Comparison of ENCODE assay signal across 13 cellular contexts in genomic region chr2:114001936-114002335, GRCh38.
A peak's percentile ranks its signal among the peaks of the same experiment; 100 is the strongest.
DNase-seq lines count a peak whose midpoint lies in the region; ATAC-seq and TF ChIP-seq lines count a peak whose summit lies in the region.
"Had no signal": no experiment of that assay in that cellular context is flagged by ENCODE, and none has a peak within 500 bp of the region (broad histone marks: within the 10 kb centered on the region; RNA-seq: fewer than 3 reads in every experiment).

No MANE protein-coding gene starts in this region.

- H3K9me3 Mint-ChIP-seq in brain = peaks cover 0 to 5% (median 3%) of the 10 kb centered on the region in 5 experiments
- peaks cover 0 to 6% (median 2%) of the 10 kb centered on the region in 9 donors for H3K9me3 Mint-ChIP-seq in naive thymus-derived CD8-positive, alpha-beta T cell

- H3K9me3 ChIP-seq in neural cell (ENCODE audit: low read length) = no peaks in the 10 kb centered on the region
- H3K9me3 ChIP-seq: A549, BLaER1 had no signal

- peaks cover 19% of the 10 kb centered on the region for H3K4me1 Mint-ChIP-seq in brain
- peaks cover 0 to 2% (median 0%) of the 10 kb centered on the region in 4 donors for H3K4me1 Mint-ChIP-seq in naive thymus-derived CD8-positive, alpha-beta T cell
- H3K4me1 Mint-ChIP-seq: GM23338 had no signal

- peak; percentile 10 to 39 for DNase-seq in hippocampal formation (lab: John Stamatoyannopoulos, UW)
- no peak for DNase-seq in naive thymus-derived CD8-positive, alpha-beta T cell
- DNase-seq in NCI-H2171 (lab: John Stamatoyannopoulos, UW) = no peak
- DNase-seq: DMS79, H7, IMR-90 had no signal

- no peak for ATAC-seq in HG03045 (IDR thresholded peaks at IDR 0.05; ENCODE audit: unreplicated experiment)
- ATAC-seq in naive thymus-derived CD8-positive, alpha-beta T cell = no peak
- ATAC-seq: A549, GM12878, GM23338 had no signal

- H3K36me3 Mint-ChIP-seq in brain = no peaks in the 10 kb centered on the region
- H3K36me3 Mint-ChIP-seq in naive thymus-derived CD8-positive, alpha-beta T cell = peaks cover 3 to 7% (median 5%) of the 10 kb centered on the region in 3 donors

- no peaks in the 10 kb centered on the region for H4K20me1 ChIP-seq in neural cell (ENCODE audit: insufficient read depth)
- H4K20me1 ChIP-seq: BLaER1 had no signal

- H3K27ac ChIP-seq in neural cell (ENCODE audit: low read length) = no peak overlapping the region
- H3K27ac ChIP-seq: A549, BLaER1 had no signal

- H3K79me2 ChIP-seq in neural cell (replicated peaks; ENCODE audit: insufficient read depth, low read length) = no peaks in the 10 kb centered on the region

- H3K4me3 Mint-ChIP-seq in brain = no peak overlapping the region
- no peak overlapping the region for H3K4me3 Mint-ChIP-seq in naive thymus-derived CD8-positive, alpha-beta T cell
- H3K4me3 Mint-ChIP-seq: GM23338 had no signal

- H3K36me3 ChIP-seq in neural cell (ENCODE audit: insufficient read depth, low read length) = no peaks in the 10 kb centered on the region
- H3K36me3 ChIP-seq: BLaER1 had no signal

- no peak overlapping the region for H3K4me3 ChIP-seq in neural cell (ENCODE audit: low read length)
- H3K4me3 ChIP-seq: A549, BLaER1, GM12878, GM23338 had no signal

- POLR2A ChIA-PET in naive thymus-derived CD8-positive, alpha-beta T cell (lab: Charles Lee) = no interaction called here

- H3K27me3 ChIP-seq in neural cell (ENCODE audit: insufficient read depth, low read depth, low read length) = no peaks in the 10 kb centered on the region
- H3K27me3 ChIP-seq: BLaER1 had no signal

- TF ChIP-seq EP300 in neural cell (conservative IDR thresholded peaks at IDR 0.05; ENCODE audit: poor library complexity, severe bottlenecking) = no peak

- H3K4me2 ChIP-seq in neural cell (ENCODE audit: low read length) = no peak overlapping the region
- H3K4me2 ChIP-seq: A549, BLaER1, GM23338 had no signal

- TF ChIP-seq RAD21 in neural cell (conservative IDR thresholded peaks at IDR 0.05) = no peak

- TF ChIP-seq CTCF in brain (conservative IDR thresholded peaks at IDR 0.05) (no peak), neural cell (IDR thresholded peaks at IDR 0.05; ENCODE audit: poor library complexity, severe bottlenecking) (no peak)

- no peaks in the 10 kb centered on the region for H3F3A ChIP-seq in neural cell (ENCODE audit: insufficient read depth, low read length, poor library complexity, severe bottlenecking)

- H3K27ac Mint-ChIP-seq in brain = peak overlapping the region in 3 of 5 experiments; percentile 35 to 77 (median 63)
- H3K27ac Mint-ChIP-seq in naive thymus-derived CD8-positive, alpha-beta T cell = no peak overlapping the region
- H3K27ac Mint-ChIP-seq: GM23338 had no signal

- H2AFZ ChIP-seq in neural cell (ENCODE audit: low read depth, low read length) = peak overlapping the region; percentile 24
- H2AFZ ChIP-seq: GM23338 had no signal

- no peaks in the 10 kb centered on the region for H3K27me3 Mint-ChIP-seq in brain
- H3K27me3 Mint-ChIP-seq in naive thymus-derived CD8-positive, alpha-beta T cell = peaks cover 0 to 21% (median 4%) of the 10 kb centered on the region in 5 donors

- H3K9me2 ChIP-seq in neural cell (ENCODE audit: insufficient read depth, low read length) = no peaks in the 10 kb centered on the region

- H3K9ac ChIP-seq in neural cell (ENCODE audit: low read length) = no peak overlapping the region
- H3K9ac ChIP-seq: BLaER1 had no signal

TF ChIP-seq in neural cell, 6 proteins besides CTCF, POLR2A, EP300 and RAD21:
- TF ChIP-seq REST (IDR thresholded peaks at IDR 0.05; ENCODE audit: borderline replicate concordance) = no peak
- TF ChIP-seq POLR2AphosphoS5 (IDR thresholded peaks at IDR 0.05) = no peak
- no peak for TF ChIP-seq TAF1 (IDR thresholded peaks at IDR 0.05; ENCODE audit: low read depth)
- no peak for TF ChIP-seq EZH2 (IDR thresholded peaks at IDR 0.05; ENCODE audit: borderline replicate concordance, insufficient read depth, low read length, poor library complexity, severe bottlenecking)
- TF ChIP-seq MXI1 (conservative IDR thresholded peaks at IDR 0.05; ENCODE audit: poor library complexity, severe bottlenecking) = no peak
- no peak for TF ChIP-seq SMC3 (conservative IDR thresholded peaks at IDR 0.05; ENCODE audit: poor library complexity)

Comparison
In these comparisons a context has a peak if more than half of its experiments do, and no peak if none do; other contexts are left out.
1. H3K27ac Mint-ChIP-seq: peak in brain (3 of 5); none in naive thymus-derived CD8-positive, alpha-beta T cell (0 of 10).
2. DNase-seq: peak in hippocampal formation (2 of 2); none in naive thymus-derived CD8-positive, alpha-beta T cell (0 of 10) and NCI-H2171 (single experiment).